13 cellular contexts compared by ENCODE assay signal in the genomic region with DNA sequence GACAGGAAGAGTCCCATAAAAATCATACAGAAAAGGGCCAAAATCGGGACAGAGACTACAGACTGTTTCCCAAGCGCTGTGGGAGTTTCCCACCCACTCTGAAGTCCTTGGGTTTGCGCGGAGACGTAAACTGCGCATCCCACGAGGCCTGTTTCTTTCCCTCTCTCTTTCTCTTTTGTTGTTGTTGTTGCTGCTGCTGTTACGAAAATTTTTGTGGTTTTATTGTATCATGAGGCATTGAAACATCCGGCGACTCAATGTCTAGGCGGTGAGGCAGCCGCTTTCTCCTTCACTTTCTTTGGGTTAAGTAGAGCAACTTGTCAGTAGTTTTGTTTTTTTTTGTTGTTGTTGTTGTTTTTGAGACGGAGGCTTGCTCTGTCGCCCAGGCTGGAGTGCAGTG. TPM values are rescaled to one million over a fixed set of nuclear protein-coding genes. Genes with fewer than 3 reads are reported as not detected.
DNase-seq lines count a peak whose midpoint lies in the region; TF ChIP-seq lines count a peak whose summit lies in the region.
"Had no signal": no experiment of that assay in that cellular context is flagged by ENCODE, and none has a peak within 500 bp of the region (broad histone marks: within the 10 kb centered on the region; RNA-seq: fewer than 3 reads in every experiment).

No MANE protein-coding gene starts in this region.

- no peak for DNase-seq in activated T-cell treated with anti-CD3 and anti-CD28 coated beads, Interleukin-2, amount 50 U/mL, for 24 hours
- DNase-seq in activated T-cell treated with anti-CD3 and anti-CD28 coated beads, Interleukin-2, amount 50 U/mL, for 48 hours = no peak
- no peak for DNase-seq in glutamatergic neuron
- no peak for DNase-seq in smooth muscle cell (lab: John Stamatoyannopoulos, UW; ENCODE audit: unreplicated experiment)
- DNase-seq in NCI-H748 treated with DMSO at 0.1 percent for 48 hours (lab: John Stamatoyannopoulos, UW) = no peak
- no peak for DNase-seq in SW480 (ENCODE audit: low spot score)
- DNase-seq in NAMALWA (ENCODE audit: low spot score) = no peak
- DNase-seq: NCI-H2081 treated with DMSO at 0.1 percent for 48 hours had no signal

- peaks cover 30% of the 10 kb centered on the region for H3K79me2 ChIP-seq in smooth muscle cell (ENCODE audit: low read depth)

- 79% methylated on average over 14 of the region's 14 CpGs for WGBS in smooth muscle cell (ENCODE audit: low lambda C conversion rate)

- peaks cover 29% of the 10 kb centered on the region for H4K20me1 ChIP-seq in smooth muscle cell (ENCODE audit: low read depth)

- H3K27ac ChIP-seq in smooth muscle cell (ENCODE audit: low read depth) = no peak overlapping the region
- H3K27ac ChIP-seq: colonic mucosa, SJSA1 had no signal

- H3K36me3 Mint-ChIP-seq in activated T-cell treated with anti-CD3 and anti-CD28 coated beads, Interleukin-2, amount 50 U/mL, for 24 hours (ENCODE audit: low read depth) = peaks cover 22% of the 10 kb centered on the region
- H3K36me3 Mint-ChIP-seq in T-helper 1 cell treated with Interleukin-12 subunit alpha and Interleukin-12 subunit beta and Interleukin-4 antibody, amounts not matched to agents 30 μg/mL and 1 μg/mL, for 36 hours (ENCODE audit: low read depth) = peaks cover 4% of the 10 kb centered on the region
- peaks cover 10% of the 10 kb centered on the region for H3K36me3 Mint-ChIP-seq in glutamatergic neuron (ENCODE audit: unreplicated experiment)

- H3K27me3 ChIP-seq in smooth muscle cell (ENCODE audit: low read depth) = peaks cover 12% of the 10 kb centered on the region
- H3K27me3 ChIP-seq: colonic mucosa had no signal

- peaks cover 17% of the 10 kb centered on the region for H3K27me3 Mint-ChIP-seq in activated T-cell treated with anti-CD3 and anti-CD28 coated beads, Interleukin-2, amount 50 U/mL, for 24 hours
- peaks cover 13% of the 10 kb centered on the region for H3K27me3 Mint-ChIP-seq in T-helper 1 cell treated with Interleukin-12 subunit alpha and Interleukin-12 subunit beta and Interleukin-4 antibody, amounts not matched to agents 30 μg/mL and 1 μg/mL, for 36 hours (ENCODE audit: low read depth)
- H3K27me3 Mint-ChIP-seq in glutamatergic neuron (ENCODE audit: unreplicated experiment) = peaks cover 23% of the 10 kb centered on the region

- no peaks in the 10 kb centered on the region for H3K9me3 ChIP-seq in smooth muscle cell (replicated peaks; ENCODE audit: low read depth)
- H3K9me3 ChIP-seq: colonic mucosa, tibial artery had no signal

- peaks cover 34% of the 10 kb centered on the region for H3K4me1 Mint-ChIP-seq in activated T-cell treated with anti-CD3 and anti-CD28 coated beads, Interleukin-2, amount 50 U/mL, for 24 hours (ENCODE audit: low read depth)
- H3K4me1 Mint-ChIP-seq in T-helper 1 cell treated with Interleukin-12 subunit alpha and Interleukin-12 subunit beta and Interleukin-4 antibody, amounts not matched to agents 30 μg/mL and 1 μg/mL, for 36 hours (ENCODE audit: low read depth) = peaks cover 28% of the 10 kb centered on the region
- peaks cover 14% of the 10 kb centered on the region for H3K4me1 Mint-ChIP-seq in glutamatergic neuron (ENCODE audit: low read depth, unreplicated experiment)

- peak overlapping the region; percentile 76 for H3K4me3 ChIP-seq in smooth muscle cell
- H3K4me3 ChIP-seq: SJSA1 had no signal

- H3K27ac Mint-ChIP-seq in activated T-cell treated with anti-CD3 and anti-CD28 coated beads, Interleukin-2, amount 50 U/mL, for 24 hours = peak overlapping the region; percentile 95
- H3K27ac Mint-ChIP-seq in T-helper 1 cell treated with Interleukin-12 subunit alpha and Interleukin-12 subunit beta and Interleukin-4 antibody, amounts not matched to agents 30 μg/mL and 1 μg/mL, for 36 hours = peak overlapping the region; percentile 6
- peak overlapping the region; percentile 36 for H3K27ac Mint-ChIP-seq in glutamatergic neuron (ENCODE audit: unreplicated experiment)

- H3F3A ChIP-seq in smooth muscle cell (ENCODE audit: low read depth) = no peaks in the 10 kb centered on the region

- no peaks in the 10 kb centered on the region for H3K9me3 Mint-ChIP-seq in activated T-cell treated with anti-CD3 and anti-CD28 coated beads, Interleukin-2, amount 50 U/mL, for 24 hours
- no peaks in the 10 kb centered on the region for H3K9me3 Mint-ChIP-seq in T-helper 1 cell treated with Interleukin-12 subunit alpha and Interleukin-12 subunit beta and Interleukin-4 antibody, amounts not matched to agents 30 μg/mL and 1 μg/mL, for 36 hours
- peaks cover 11% of the 10 kb centered on the region for H3K9me3 Mint-ChIP-seq in glutamatergic neuron (ENCODE audit: unreplicated experiment)

- no peak overlapping the region for H3K9ac ChIP-seq in smooth muscle cell (ENCODE audit: low read depth)

- peak overlapping the region; percentile 96 for H3K4me3 Mint-ChIP-seq in activated T-cell treated with anti-CD3 and anti-CD28 coated beads, Interleukin-2, amount 50 U/mL, for 24 hours
- peak overlapping the region; percentile 57 for H3K4me3 Mint-ChIP-seq in T-helper 1 cell treated with Interleukin-12 subunit alpha and Interleukin-12 subunit beta and Interleukin-4 antibody, amounts not matched to agents 30 μg/mL and 1 μg/mL, for 36 hours
- peak overlapping the region; percentile 98 for H3K4me3 Mint-ChIP-seq in glutamatergic neuron (ENCODE audit: unreplicated experiment)

- H3K4me1 ChIP-seq in smooth muscle cell (ENCODE audit: low read depth) = peaks cover 7% of the 10 kb centered on the region

- TF ChIP-seq CTCF in glutamatergic neuron (IDR thresholded peaks at IDR 0.05; ENCODE audit: partially characterized antibody, unreplicated experiment) (no peak), smooth muscle cell (IDR thresholded peaks at IDR 0.05; ENCODE audit: borderline replicate concordance, insufficient read depth, poor library complexity, severe bottlenecking) (no peak)

- peak overlapping the region; percentile 88 for H3K4me2 ChIP-seq in smooth muscle cell

- peak overlapping the region; percentile 87 for H2AFZ ChIP-seq in smooth muscle cell (ENCODE audit: low read depth)

- no peaks in the 10 kb centered on the region for H3K36me3 ChIP-seq in smooth muscle cell (ENCODE audit: low read depth)
- H3K36me3 ChIP-seq: colonic mucosa, tibial artery had no signal

RNA-seq across cellular contexts. Expression of gene PPP1R12C, which starts 1.6 kb away (rescaled TPM):
- total RNA-seq in glutamatergic neuron (ENCODE audit: unreplicated experiment) (150 TPM), smooth muscle cell (16.8 and 30.5 TPM in 2 replicates)
- 26.1 and 32.1 TPM in 2 replicates for polyA plus RNA-seq in smooth muscle cell

RNA-seq across cellular contexts. Expression of gene TNNT1, which starts 30.0 kb away (rescaled TPM):
- 19.3 TPM for total RNA-seq in glutamatergic neuron (ENCODE audit: unreplicated experiment)
- 24.9 and 27.1 TPM in 2 replicates for total RNA-seq in smooth muscle cell
- polyA plus RNA-seq in smooth muscle cell = 24.5 and 54.0 TPM in 2 replicates
- total RNA-seq: glomerular endothelial cell had no signal

RNA-seq across cellular contexts. Expression of gene TNNI3, which starts 38.5 kb away (rescaled TPM):
- total RNA-seq in glutamatergic neuron (ENCODE audit: unreplicated experiment) = 3.3 TPM
- not detected in 2 replicates for total RNA-seq in smooth muscle cell
- 1.8 and 3.0 TPM in 2 replicates for polyA plus RNA-seq in smooth muscle cell
- total RNA-seq: glomerular endothelial cell, SJSA1 had no signal

RNA-seq across cellular contexts. Expression of gene EPS8L1, which starts 43.4 kb away (rescaled TPM):
- total RNA-seq in glutamatergic neuron (ENCODE audit: unreplicated experiment) (114 TPM), smooth muscle cell (21.4 and 32.9 TPM in 2 replicates)
- polyA plus RNA-seq in smooth muscle cell = 16.8 and 32.6 TPM in 2 replicates

RNA-seq across cellular contexts. Expression of gene DNAAF3, which starts 47.4 kb away (rescaled TPM):
- total RNA-seq in glutamatergic neuron (ENCODE audit: unreplicated experiment) = 2.4 TPM
- 0.76 and 1.3 TPM in 2 replicates for total RNA-seq in smooth muscle cell
- 0.97 and 1.4 TPM in 2 replicates for polyA plus RNA-seq in smooth muscle cell

Comparison
In these comparisons a context has a peak if more than half of its experiments do, and no peak if none do; other contexts are left out.
1. H3K27ac Mint-ChIP-seq: peak in every context shown above with its lines; median percentile 95 in activated T-cell treated with anti-CD3 and anti-CD28 coated beads, Interleukin-2, amount 50 U/mL, for 24 hours; 36 in glutamatergic neuron; 6 in T-helper 1 cell treated with Interleukin-12 subunit alpha and Interleukin-12 subunit beta and Interleukin-4 antibody, amounts not matched to agents 30 μg/mL and 1 μg/mL, for 36 hours.